Comparison of ENCODE assay signal across 26 cellular contexts in genomic region chr5:178564386-178564785, GRCh38.
"Had no signal": no experiment of that assay in that cellular context is flagged by ENCODE, and none has a peak within 500 bp of the region (broad histone marks: within the 10 kb centered on the region; RNA-seq: fewer than 3 reads in every experiment).

No MANE protein-coding gene starts in this region.

- H3K27me3 ChIP-seq: cardiac muscle cell, gastrocnemius medialis, neutrophil, right atrium auricular region, upper lobe of left lung had no signal

- FAIRE-seq: endothelial cell of umbilical vein, kidney, pancreas had no signal

- H3K27ac ChIP-seq: cardiac muscle cell, gastrocnemius medialis, neutrophil, pancreas, psoas muscle, right atrium auricular region, upper lobe of left lung had no signal

- H3K4me3 ChIP-seq: cardiac muscle cell, gastrocnemius medialis, lung, pancreas, psoas muscle, right atrium auricular region, upper lobe of left lung had no signal

- H3K4me1 ChIP-seq: gastrocnemius medialis, pancreas, psoas muscle, right atrium auricular region, upper lobe of left lung had no signal

- H3K36me3 ChIP-seq: cardiac muscle cell, gastrocnemius medialis, neutrophil, pancreas, right atrium auricular region, upper lobe of left lung had no signal

- DNase-seq: activated CD4-positive, alpha-beta memory T cell treated with anti-CD3 and anti-CD28 coated beads for 36 hours; activated CD4-positive, alpha-beta T cell treated with anti-CD3 and anti-CD28 coated beads for 48 hours; activated CD4-positive, CD25-positive, alpha-beta regulatory T cell; activated effector memory CD4-positive, alpha-beta T cell treated with Interleukin-2 at 50 U/mL for 16 hours; activated naive CD4-positive, alpha-beta T cell treated with anti-CD3 and anti-CD28 coated beads for 36 hours; activated naive CD8-positive, alpha-beta T cell treated with anti-CD3 and anti-CD28 coated beads, Interleukin-2, amount 10 ng/mL, durations not matched to agents 7 days and 5 days; activated T-cell treated with anti-CD3 and anti-CD28 coated beads, Interleukin-2, amount 50 U/mL, for 72 hours; amygdala; gastrocnemius medialis; head of caudate nucleus; kidney; naive thymus-derived CD4-positive, alpha-beta T cell; pancreas; psoas muscle; stimulated activated CD4-positive, alpha-beta T cell treated with anti-CD3 and anti-CD28 coated beads, Interleukin-12 subunit alpha, Interleukin-12 subunit beta, amount 100 ng/mL, for 4 hours; stimulated activated CD4-positive, alpha-beta T cell treated with anti-CD3 and anti-CD28 coated beads, Interleukin-4, amount 100 ng/mL, for 4 hours; stimulated activated naive CD8-positive, alpha-beta T cell treated with anti-CD3 and anti-CD28 coated beads, Interleukin-15, Interleukin-2, amounts not matched to agents 100 U/mL and 50 U/mL, for 24 hours; T1000; upper lobe of left lung had no signal

- ATAC-seq: activated T-cell treated with anti-CD3 and anti-CD28 coated beads, Interleukin-2, amount 50 U/mL, for 72 hours; esophagus mucosa; left lobe of liver; naive thymus-derived CD4-positive, alpha-beta T cell; pancreas; psoas muscle; stimulated activated naive CD8-positive, alpha-beta T cell treated with anti-CD3 and anti-CD28 coated beads, Interleukin-15, Interleukin-2, amounts not matched to agents 100 U/mL and 50 U/mL, for 24 hours had no signal

- H3K9me3 ChIP-seq: gastrocnemius medialis, neutrophil, pancreas, psoas muscle, right atrium auricular region, upper lobe of left lung had no signal
